Comparison of ENCODE assay signal across 8 cellular contexts in genomic region chr6:128519132-128519930, GRCh38. TPM values are rescaled to one million over a fixed set of nuclear protein-coding genes. Genes with fewer than 3 reads are reported as not detected.
A peak's percentile ranks its signal among the peaks of the same experiment; 100 is the strongest.
DNase-seq lines count a peak whose midpoint lies in the region; ATAC-seq and TF ChIP-seq lines count a peak whose summit lies in the region.

No MANE protein-coding gene starts in this region.

- in situ Hi-C loops in astrocyte of the spinal cord (cut with HindIII; ENCODE audit: low sequenced_read_pairs) = no loop called here
- in situ Hi-C loops in gastrocnemius medialis (cut with MboI; ENCODE audit: low sequenced_read_pairs in 4 of 4) = no loop called here
- in situ Hi-C loops in G401 (cut with HindIII; ENCODE audit: low sequenced_read_pairs) = no loop called here

- ATAC-seq in gastrocnemius medialis = peak; percentile 31 to 49

- TF ChIP-seq CTCF in GM10248 (IDR thresholded peaks at IDR 0.05; ENCODE audit: control extremely low read depth, extremely low read depth, low read depth, missing control alignments) = no peak
- peak; percentile 27 for TF ChIP-seq CTCF in astrocyte of the spinal cord (IDR thresholded peaks at IDR 0.05; ENCODE audit: low read depth, low read length)
- TF ChIP-seq CTCF in gastrocnemius medialis (IDR thresholded peaks at IDR 0.05 in 4 of 5, conservative IDR thresholded peaks at IDR 0.05 in 1 of 5) = peak in 1 of 5 experiments; percentile 26

- no peak for TF ChIP-seq POLR2A in gastrocnemius medialis (IDR thresholded peaks at IDR 0.05)

- H3K27me3 ChIP-seq in iPS-15b (ENCODE audit: control insufficient read depth, insufficient read depth, low read length) = no peaks in the 10 kb centered on the region
- no peaks in the 10 kb centered on the region for H3K27me3 ChIP-seq in gastrocnemius medialis

- no peaks in the 10 kb centered on the region for H3K36me3 ChIP-seq in SK-N-MC (ENCODE audit: insufficient read depth, low read length)
- no peaks in the 10 kb centered on the region for H3K36me3 ChIP-seq in iPS-15b (ENCODE audit: control insufficient read depth, insufficient read depth, low read length)
- no peaks in the 10 kb centered on the region for H3K36me3 ChIP-seq in gastrocnemius medialis

- H3K27ac ChIP-seq in SK-N-MC (no peak overlapping the region), gastrocnemius medialis (peak overlapping the region; percentile 93 to 98 (median 96))

- peaks cover 2% of the 10 kb centered on the region for H3K4me1 ChIP-seq in iPS-15b (ENCODE audit: control insufficient read depth, insufficient read depth, low read length)
- H3K4me1 ChIP-seq in gastrocnemius medialis = peaks cover 24 to 32% of the 10 kb centered on the region in 2 donors

- intact Hi-C loops in gastrocnemius medialis (cut with DNase I; ENCODE audit: low total_unique reads) = no loop called here

- CTCF ChIA-PET in GM10248 (lab: Yijun Ruan, JAX) = interaction anchor here (1.0 to 1.7 kb wide), 2 partner anchors 13 to 28 kb away, joined by 3 to 4 read pairs; no protein-coding TSS in a partner anchor

- H3K4me3 ChIP-seq in SK-N-MC (peak overlapping the region; percentile 94), astrocyte of the spinal cord (ENCODE audit: low read depth, low read length) (peak overlapping the region; percentile 95), iPS-15b (ENCODE audit: low read depth, low read length) (peak overlapping the region; percentile 89), gastrocnemius medialis (peak overlapping the region; percentile 69 to 97 (median 90))

- no peaks in the 10 kb centered on the region for H3K9me3 ChIP-seq in SK-N-MC (ENCODE audit: low read depth, low read length)
- no peaks in the 10 kb centered on the region for H3K9me3 ChIP-seq in iPS-15b (ENCODE audit: control insufficient read depth, insufficient read depth, low read length)
- H3K9me3 ChIP-seq in gastrocnemius medialis = no peaks in the 10 kb centered on the region

- peak; percentile 15 for DNase-seq in GM10248 (ENCODE audit: extremely low spot score)
- peak; percentile 68 for DNase-seq in HK-2 (ENCODE audit: unreplicated experiment)
- no peak for DNase-seq in SK-N-MC (ENCODE audit: low read depth, low spot score)
- peak; percentile 67 for DNase-seq in astrocyte of the spinal cord (ENCODE audit: low read depth, low spot score)
- peak; percentile 24 to 32 for DNase-seq in gastrocnemius medialis
- DNase-seq in DMS114 treated with DMSO at 0.1 percent for 48 hours (lab: John Stamatoyannopoulos, UW; ENCODE audit: unreplicated experiment) = no peak
- DNase-seq in G401 (ENCODE audit: low spot score) = no peak

- H3K9ac ChIP-seq in SK-N-MC (ENCODE audit: insufficient read length) (peak overlapping the region; percentile 91), iPS-15b (ENCODE audit: low read depth, low read length) (peak overlapping the region; percentile 80)

- POLR2A ChIA-PET in GM10248 (lab: Yijun Ruan, JAX) = no interaction called here

RNA-seq across cellular contexts. Expression of gene PTPRK, which starts 1.1 kb away (rescaled TPM):
- 10 to 100 TPM in 2 of 4 donors, 1 to 10 TPM in 2; 7.3 to 22.9 (median 13.0) TPM for total RNA-seq in gastrocnemius medialis
- total RNA-seq in G401 (2014; rRNA removed; shearing (Covaris generic)) = not detected in 2 replicates

Comparison
In these comparisons a context has a peak if more than half of its experiments do, and no peak if none do; other contexts are left out.
1. DNase-seq: peak in GM10248 (single experiment), HK-2 (single experiment), astrocyte of the spinal cord (single experiment) and gastrocnemius medialis (2 of 2); none in SK-N-MC (single experiment), DMS114 treated with DMSO at 0.1 percent for 48 hours (single experiment) and G401 (single experiment).
2. Peak in every context shown above with its lines, with median percentiles within 50 percentile points of each other: H3K4me3 ChIP-seq.